11 cellular contexts compared by ENCODE assay signal in the genomic region with DNA sequence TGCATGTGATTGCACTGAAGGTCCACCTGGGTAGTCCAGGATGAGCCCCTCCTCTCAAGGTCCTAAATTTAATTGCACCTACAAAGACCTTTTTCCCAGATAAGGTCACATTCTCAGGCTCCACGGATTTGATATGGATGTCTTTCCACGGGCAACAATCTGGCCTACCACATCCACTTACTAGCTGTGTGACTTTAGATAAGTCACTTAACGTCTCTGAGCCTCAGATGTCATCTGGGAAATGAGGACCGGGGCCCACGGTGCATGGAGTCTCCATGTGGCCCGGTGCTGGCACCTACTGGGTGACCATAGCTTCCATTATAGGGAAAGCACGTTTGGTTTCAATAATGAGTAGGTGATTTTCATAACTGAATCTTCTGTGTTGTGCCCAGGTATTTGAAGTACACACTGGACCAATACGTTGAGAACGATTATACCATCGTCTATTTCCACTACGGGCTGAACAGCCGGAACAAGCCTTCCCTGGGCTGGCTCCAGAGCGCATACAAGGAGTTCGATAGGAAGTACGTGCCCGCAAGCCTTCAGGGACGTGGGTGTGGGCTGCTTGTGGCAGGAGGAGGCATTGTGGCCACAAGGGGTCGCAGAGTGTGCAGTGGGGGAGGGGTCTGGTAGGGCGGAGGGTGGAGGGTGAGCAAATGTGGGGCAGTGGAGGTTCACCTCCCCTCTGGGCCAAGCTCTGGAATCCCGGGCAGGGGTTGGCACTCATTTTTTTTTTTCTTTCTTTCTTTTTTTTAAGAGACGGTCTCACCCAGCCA. TPM values are rescaled to one million over a fixed set of nuclear protein-coding genes. Genes with fewer than 3 reads are reported as not detected.
DNase-seq lines count a peak whose midpoint lies in the region; TF ChIP-seq lines count a peak whose summit lies in the region.
"Had no signal": no experiment of that assay in that cellular context is flagged by ENCODE, and none has a peak within 500 bp of the region (broad histone marks: within the 10 kb centered on the region; RNA-seq: fewer than 3 reads in every experiment).

No MANE protein-coding gene starts in this region.

- no peaks in the 10 kb centered on the region for H3K4me1 ChIP-seq in esophagus squamous epithelium
- H3K4me1 ChIP-seq: parathyroid adenoma had no signal

- H3K4me3 ChIP-seq in esophagus squamous epithelium: no peak overlapping the region

- TF ChIP-seq CTCF in AG09319 (IDR thresholded peaks at IDR 0.05; ENCODE audit: low read depth, low read length) (peak; percentile 9), GM12874 (IDR thresholded peaks at IDR 0.05; ENCODE audit: insufficient read depth, low read depth, low read length) (peak; percentile 27; the same call in 1 of the 2 replicates), esophagus squamous epithelium (IDR thresholded peaks at IDR 0.05) (no peak)

- in situ Hi-C loops in SK-MEL-5 (cut with HindIII; ENCODE audit: low pct_unique_long_range_greater_than_20kb, low sequenced_read_pairs): no loop called here

- 65% methylated on average over 17 to 21 of the region's 21 CpGs for WGBS in esophagus squamous epithelium, 2 donors

- no peaks in the 10 kb centered on the region for H3K27me3 ChIP-seq in esophagus squamous epithelium

- intact Hi-C loops in esophagus squamous epithelium (cut with DNase I): no loop called here

- no peaks in the 10 kb centered on the region for H3K9me3 ChIP-seq in esophagus squamous epithelium

- DNase-seq in AG09319 (ENCODE audit: extremely low read depth, low read depth) (no peak), SK-MEL-5 (ENCODE audit: low read depth, low spot score) (peak; percentile 52), iPS-NIHi11 (ENCODE audit: low spot score) (peak; percentile 82), NCI-H226 (no peak), esophagus squamous epithelium (lab: John Stamatoyannopoulos, UW) (no peak), anterior cingulate cortex (lab: John Stamatoyannopoulos, UW) (no peak)
- DNase-seq in stimulated activated naive CD4-positive, alpha-beta T cell treated with Interleukin-2 at 50 U/mL for 16 hours (lab: John Stamatoyannopoulos, UW): no peak
- DNase-seq: COR-L47, NCI-H524 treated with DMSO at 0.1 percent for 48 hours had no signal

- no peak overlapping the region for H3K27ac ChIP-seq in esophagus squamous epithelium
- H3K27ac ChIP-seq: parathyroid adenoma had no signal

- no peaks in the 10 kb centered on the region for H3K36me3 ChIP-seq in esophagus squamous epithelium

- TF ChIP-seq POLR2A in esophagus squamous epithelium (IDR thresholded peaks at IDR 0.05): no peak

RNA-seq across cellular contexts. Expression of a gene that starts 55.7 kb away (rescaled TPM):
- total RNA-seq in SK-MEL-5 (2014; rRNA removed; shearing (Covaris generic)): 0.32 and 0.87 TPM in 2 replicates
- 1.1 and 2.4 TPM in 2 replicates for polyA plus RNA-seq in SK-MEL-5 (2015; cell fraction: cytosol; rRNA removed)
- polyA plus RNA-seq in SK-MEL-5 (2015; cell fraction: nucleus; rRNA removed): 0.78 and 5.3 TPM in 2 replicates
- total RNA-seq in esophagus squamous epithelium: 10 to 100 TPM in 2 of 4 donors, 1 to 10 TPM in 2; 3.6 to 15.0 (median 11.5) TPM

Comparison
In these comparisons a context has a peak if more than half of its experiments do, and no peak if none do; other contexts are left out.
1. DNase-seq: peak in SK-MEL-5 (single experiment) and iPS-NIHi11 (single experiment); none in AG09319 (single experiment), stimulated activated naive CD4-positive, alpha-beta T cell treated with Interleukin-2 at 50 U/mL for 16 hours (single experiment), NCI-H226 (single experiment), esophagus squamous epithelium (single experiment) and anterior cingulate cortex (0 of 58).
2. CTCF ChIP-seq: peak in AG09319 (single experiment) and GM12874 (single experiment); none in esophagus squamous epithelium (0 of 6).